ENCODE assay signal across 27 cellular contexts in the genomic region with DNA sequence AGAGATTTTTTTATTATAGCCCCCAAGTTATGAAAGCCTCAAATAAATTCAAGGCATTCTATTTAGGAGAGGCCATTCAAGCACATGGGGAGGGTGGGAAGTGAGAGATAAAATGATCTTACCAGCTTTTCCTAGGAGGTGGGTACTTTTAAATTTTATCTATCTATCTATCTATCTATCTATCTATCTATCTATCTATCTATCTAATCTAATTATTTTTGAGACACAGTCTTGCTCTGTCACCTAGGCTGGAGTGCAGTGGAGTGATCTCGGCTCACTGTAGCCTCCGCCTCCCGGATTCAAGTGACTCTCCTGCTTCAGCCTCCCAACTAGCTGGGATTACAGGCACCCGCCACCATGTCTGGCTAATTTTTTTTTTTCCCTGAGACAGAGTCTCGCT.
"Had no signal": no experiment of that assay in that cellular context is flagged by ENCODE, and none has a peak within 500 bp of the region (broad histone marks: within the 10 kb centered on the region; RNA-seq: fewer than 3 reads in every experiment).

No MANE protein-coding gene starts in this region.

- H3K4me1 Mint-ChIP-seq: naive B cell had no signal

- H3K36me3 ChIP-seq: gastrocnemius medialis had no signal

- DNase-seq: effector CD8-positive, alpha-beta T cell; effector memory CD8-positive, alpha-beta T cell; endodermal cell; erythroblast; esophagus squamous epithelium; foreskin fibroblast; foreskin melanocyte; gastrocnemius medialis; glutamatergic neuron; head of caudate nucleus; heart right ventricle; hippocampal formation; left cardiac atrium; left lung; left ventricle myocardium superior; lower lobe of right lung; mesenchymal stem cell; mucosa of descending colon; naive B cell had no signal

- H3K4me3 Mint-ChIP-seq: effector memory CD8-positive, alpha-beta T cell; endodermal cell; mesothelial cell of epicardium; naive B cell had no signal

- H3K4me1 ChIP-seq: esophagus squamous epithelium had no signal

- H3K27me3 Mint-ChIP-seq: effector memory CD8-positive, alpha-beta T cell; naive B cell had no signal

- H3K36me3 Mint-ChIP-seq: naive B cell had no signal

- H3K27me3 ChIP-seq: esophagus squamous epithelium, gastrocnemius medialis, heart right ventricle, left lung had no signal

- H3K4me3 ChIP-seq: coronary artery, esophagus squamous epithelium, gastrocnemius medialis, heart right ventricle, left lung, lower lobe of right lung, mucosa of descending colon had no signal

- H3K27ac ChIP-seq: coronary artery, epithelial cell of prostate, esophagus squamous epithelium, gastrocnemius medialis, heart right ventricle, left lung, lower lobe of right lung had no signal

- FAIRE-seq: colon, endometrium, islet of Langerhans, keratinocyte had no signal

- H3K9me3 Mint-ChIP-seq: effector memory CD8-positive, alpha-beta T cell; endodermal cell; mesothelial cell of epicardium; naive B cell had no signal

- H3K27ac Mint-ChIP-seq: effector memory CD8-positive, alpha-beta T cell; mesothelial cell of epicardium had no signal

- H3K9me3 ChIP-seq: esophagus squamous epithelium, gastrocnemius medialis, heart right ventricle, left lung, lower lobe of right lung, mucosa of descending colon had no signal

- ATAC-seq: effector memory CD8-positive, alpha-beta T cell; esophagus mucosa; gastrocnemius medialis; heart right ventricle; left cardiac atrium; left lung; left ventricle myocardium superior; lower lobe of right lung; mucosa of descending colon had no signal
